Comparison of ENCODE assay signal across 15 cellular contexts in genomic region chr17:70901870-70902269, GRCh38.
"Had no signal": no experiment of that assay in that cellular context is flagged by ENCODE, and none has a peak within 500 bp of the region (broad histone marks: within the 10 kb centered on the region; RNA-seq: fewer than 3 reads in every experiment).

No MANE protein-coding gene starts in this region.

- H3K36me3 ChIP-seq: sigmoid colon had no signal

- H3K27ac ChIP-seq: hepatocyte, sigmoid colon, VCaP had no signal

- H3K27ac Mint-ChIP-seq: activated CD4-positive, alpha-beta memory T cell treated with anti-CD3 and anti-CD28 coated beads for 36 hours; activated CD8-positive, alpha-beta memory T cell treated with anti-CD3 and anti-CD28 coated beads, Interleukin-2, amount 10 ng/mL, durations not matched to agents 7 days and 5 days; activated naive CD4-positive, alpha-beta T cell treated with anti-CD3 and anti-CD28 coated beads for 36 hours; activated T-helper 17 cell treated with anti-CD3 and anti-CD28 coated beads, Interleukin-2, amount 50 U/mL, for 72 hours; brain; effector memory CD8-positive, alpha-beta T cell; memory B cell; stimulated activated memory B cell treated with anti-CD40 and anti-IgM and Interleukin-4, amounts not matched to agents 10 μg/mL and 1 μg/mL and 100 μg/mL, for 72 hours had no signal

- H3K79me2 ChIP-seq: hepatocyte had no signal

- H3K4me1 Mint-ChIP-seq: activated CD8-positive, alpha-beta memory T cell treated with anti-CD3 and anti-CD28 coated beads, Interleukin-2, amount 10 ng/mL, durations not matched to agents 7 days and 5 days; activated T-helper 17 cell treated with anti-CD3 and anti-CD28 coated beads, Interleukin-2, amount 50 U/mL, for 72 hours; memory B cell; stimulated activated memory B cell treated with anti-CD40 and anti-IgM and Interleukin-4, amounts not matched to agents 10 μg/mL and 1 μg/mL and 100 μg/mL, for 72 hours had no signal

- H3K4me2 ChIP-seq: hepatocyte had no signal

- H3K36me3 Mint-ChIP-seq: activated CD4-positive, alpha-beta memory T cell treated with anti-CD3 and anti-CD28 coated beads for 36 hours; activated CD8-positive, alpha-beta memory T cell treated with anti-CD3 and anti-CD28 coated beads, Interleukin-2, amount 10 ng/mL, durations not matched to agents 7 days and 5 days; memory B cell; stimulated activated memory B cell treated with anti-CD40 and anti-IgM and Interleukin-4, amounts not matched to agents 10 μg/mL and 1 μg/mL and 100 μg/mL, for 72 hours had no signal

- DNase-seq: activated CD4-positive, alpha-beta memory T cell treated with anti-CD3 and anti-CD28 coated beads for 36 hours; activated CD8-positive, alpha-beta memory T cell treated with anti-CD3 and anti-CD28 coated beads, Interleukin-2, amount 10 ng/mL, durations not matched to agents 7 days and 5 days; activated naive CD4-positive, alpha-beta T cell treated with anti-CD3 and anti-CD28 coated beads for 36 hours; caudate nucleus; effector memory CD8-positive, alpha-beta T cell; occipital lobe; posterior cingulate gyrus; sigmoid colon; stimulated activated CD4-positive, alpha-beta T cell treated with anti-CD3 and anti-CD28 coated beads, Interleukin-4, amount 100 ng/mL, for 24 hours had no signal

- H3K4me1 ChIP-seq: sigmoid colon had no signal

- H3K4me3 Mint-ChIP-seq: activated CD4-positive, alpha-beta memory T cell treated with anti-CD3 and anti-CD28 coated beads for 36 hours; activated CD8-positive, alpha-beta memory T cell treated with anti-CD3 and anti-CD28 coated beads, Interleukin-2, amount 10 ng/mL, durations not matched to agents 7 days and 5 days; activated naive CD4-positive, alpha-beta T cell treated with anti-CD3 and anti-CD28 coated beads for 36 hours; activated T-helper 17 cell treated with anti-CD3 and anti-CD28 coated beads, Interleukin-2, amount 50 U/mL, for 72 hours; brain; effector memory CD8-positive, alpha-beta T cell; memory B cell; stimulated activated memory B cell treated with anti-CD40 and anti-IgM and Interleukin-4, amounts not matched to agents 10 μg/mL and 1 μg/mL and 100 μg/mL, for 72 hours had no signal

- H3K4me3 ChIP-seq: hepatocyte, sigmoid colon had no signal

- ATAC-seq: activated CD8-positive, alpha-beta memory T cell treated with anti-CD3 and anti-CD28 coated beads, Interleukin-2, amount 10 ng/mL, durations not matched to agents 7 days and 5 days; activated T-helper 17 cell treated with anti-CD3 and anti-CD28 coated beads, Interleukin-2, amount 50 U/mL, for 72 hours; effector memory CD8-positive, alpha-beta T cell; stimulated activated memory B cell treated with anti-CD40 and anti-IgM and Interleukin-4, amounts not matched to agents 10 μg/mL and 1 μg/mL and 100 μg/mL, for 72 hours had no signal

- H3K27me3 ChIP-seq: hepatocyte, sigmoid colon had no signal

- H3K27me3 Mint-ChIP-seq: activated CD4-positive, alpha-beta memory T cell treated with anti-CD3 and anti-CD28 coated beads for 36 hours; activated CD8-positive, alpha-beta memory T cell treated with anti-CD3 and anti-CD28 coated beads, Interleukin-2, amount 10 ng/mL, durations not matched to agents 7 days and 5 days; activated T-helper 17 cell treated with anti-CD3 and anti-CD28 coated beads, Interleukin-2, amount 50 U/mL, for 72 hours; brain; effector memory CD8-positive, alpha-beta T cell; memory B cell; stimulated activated memory B cell treated with anti-CD40 and anti-IgM and Interleukin-4, amounts not matched to agents 10 μg/mL and 1 μg/mL and 100 μg/mL, for 72 hours had no signal
